ENCODE assay signal across 1 cellular context in the genomic region with DNA sequence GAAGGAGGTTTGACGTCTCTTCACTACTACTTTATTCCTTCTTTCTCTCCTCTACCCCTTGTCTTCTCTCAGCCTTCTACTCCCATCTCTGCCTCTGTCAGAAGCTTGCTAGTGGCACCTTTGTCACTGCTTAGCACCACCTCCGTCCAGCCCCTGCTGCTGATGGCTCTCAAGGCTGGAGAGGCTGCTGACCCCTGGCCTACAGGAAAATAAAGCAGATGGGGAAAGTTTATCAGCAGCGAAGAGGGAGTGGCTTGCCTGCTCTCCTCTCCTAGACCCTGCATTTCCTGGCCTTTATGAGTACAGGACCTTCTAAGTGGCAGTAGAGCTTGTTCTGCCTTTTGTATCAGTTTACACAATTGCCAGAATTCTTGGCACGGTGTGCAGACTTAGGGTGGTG.
TF ChIP-seq lines count a peak whose summit lies in the region.

No MANE protein-coding gene starts in this region.

TF ChIP-seq in GM23338, 12 proteins besides CTCF, POLR2A, EP300 and RAD21 (continued from another document):
- TF ChIP-seq, protein P1, sequence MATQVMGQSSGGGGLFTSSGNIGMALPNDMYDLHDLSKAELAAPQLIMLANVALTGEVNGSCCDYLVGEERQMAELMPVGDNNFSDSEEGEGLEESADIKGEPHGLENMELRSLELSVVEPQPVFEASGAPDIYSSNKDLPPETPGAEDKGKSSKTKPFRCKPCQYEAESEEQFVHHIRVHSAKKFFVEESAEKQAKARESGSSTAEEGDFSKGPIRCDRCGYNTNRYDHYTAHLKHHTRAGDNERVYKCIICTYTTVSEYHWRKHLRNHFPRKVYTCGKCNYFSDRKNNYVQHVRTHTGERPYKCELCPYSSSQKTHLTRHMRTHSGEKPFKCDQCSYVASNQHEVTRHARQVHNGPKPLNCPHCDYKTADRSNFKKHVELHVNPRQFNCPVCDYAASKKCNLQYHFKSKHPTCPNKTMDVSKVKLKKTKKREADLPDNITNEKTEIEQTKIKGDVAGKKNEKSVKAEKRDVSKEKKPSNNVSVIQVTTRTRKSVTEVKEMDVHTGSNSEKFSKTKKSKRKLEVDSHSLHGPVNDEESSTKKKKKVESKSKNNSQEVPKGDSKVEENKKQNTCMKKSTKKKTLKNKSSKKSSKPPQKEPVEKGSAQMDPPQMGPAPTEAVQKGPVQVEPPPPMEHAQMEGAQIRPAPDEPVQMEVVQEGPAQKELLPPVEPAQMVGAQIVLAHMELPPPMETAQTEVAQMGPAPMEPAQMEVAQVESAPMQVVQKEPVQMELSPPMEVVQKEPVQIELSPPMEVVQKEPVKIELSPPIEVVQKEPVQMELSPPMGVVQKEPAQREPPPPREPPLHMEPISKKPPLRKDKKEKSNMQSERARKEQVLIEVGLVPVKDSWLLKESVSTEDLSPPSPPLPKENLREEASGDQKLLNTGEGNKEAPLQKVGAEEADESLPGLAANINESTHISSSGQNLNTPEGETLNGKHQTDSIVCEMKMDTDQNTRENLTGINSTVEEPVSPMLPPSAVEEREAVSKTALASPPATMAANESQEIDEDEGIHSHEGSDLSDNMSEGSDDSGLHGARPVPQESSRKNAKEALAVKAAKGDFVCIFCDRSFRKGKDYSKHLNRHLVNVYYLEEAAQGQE (IDR thresholded peaks at IDR 0.05; ENCODE audit: unreplicated experiment), result no peak
- TF ChIP-seq ZNF114 (CRISPR knock-in tag; IDR thresholded peaks at IDR 0.05) (no peak), JUNB (IDR thresholded peaks at IDR 0.05; ENCODE audit: unreplicated experiment) (no peak), ZNF331 (CRISPR knock-in tag; IDR thresholded peaks at IDR 0.05; ENCODE audit: low read depth) (no peak), CREB1 (CRISPR knock-in tag; IDR thresholded peaks at IDR 0.05; ENCODE audit: low read depth) (no peak), POLR2AphosphoS5 (IDR thresholded peaks at IDR 0.05; ENCODE audit: low read depth) (no peak), NANOG (IDR thresholded peaks at IDR 0.05; ENCODE audit: borderline replicate concordance) (no peak)
- TF ChIP-seq, protein P2, sequence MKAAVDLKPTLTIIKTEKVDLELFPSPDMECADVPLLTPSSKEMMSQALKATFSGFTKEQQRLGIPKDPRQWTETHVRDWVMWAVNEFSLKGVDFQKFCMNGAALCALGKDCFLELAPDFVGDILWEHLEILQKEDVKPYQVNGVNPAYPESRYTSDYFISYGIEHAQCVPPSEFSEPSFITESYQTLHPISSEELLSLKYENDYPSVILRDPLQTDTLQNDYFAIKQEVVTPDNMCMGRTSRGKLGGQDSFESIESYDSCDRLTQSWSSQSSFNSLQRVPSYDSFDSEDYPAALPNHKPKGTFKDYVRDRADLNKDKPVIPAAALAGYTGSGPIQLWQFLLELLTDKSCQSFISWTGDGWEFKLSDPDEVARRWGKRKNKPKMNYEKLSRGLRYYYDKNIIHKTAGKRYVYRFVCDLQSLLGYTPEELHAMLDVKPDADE (IDR thresholded peaks at IDR 0.05), result no peak
TF ChIP-seq in GM23338: peak in this region for 0.
